13 cellular contexts compared by ENCODE assay signal in genomic region chr3:22245122-22245521, GRCh38.
DNase-seq lines count a peak whose midpoint lies in the region; ATAC-seq and TF ChIP-seq lines count a peak whose summit lies in the region.
"Had no signal": no experiment of that assay in that cellular context is flagged by ENCODE, and none has a peak within 500 bp of the region (broad histone marks: within the 10 kb centered on the region; RNA-seq: fewer than 3 reads in every experiment).

No MANE protein-coding gene starts in this region.

- POLR2A ChIA-PET in Caco-2 (lab: Charles Lee), result no interaction called here

- H3K4me3 ChIP-seq in astrocyte of the spinal cord (ENCODE audit: low read depth, low read length), result no peak overlapping the region
- no peak overlapping the region for H3K4me3 ChIP-seq in Caco-2 (ENCODE audit: low read depth, low read length)
- H3K4me3 ChIP-seq: skin epidermis had no signal

- no peaks in the 10 kb centered on the region for H3K4me1 Mint-ChIP-seq in Caco-2 (ENCODE audit: low read depth, unreplicated experiment)
- no peaks in the 10 kb centered on the region for H3K4me1 Mint-ChIP-seq in stimulated activated naive B cell treated with anti-CD40 and anti-IgM and Interleukin-4, amounts not matched to agents 10 μg/mL and 1 μg/mL and 100 μg/mL, for 72 hours

- BruUV-seq in Caco-2 (replicated peaks; lab: Mats Ljungman, UMichigan), result no TSS peak

- H3K27ac Mint-ChIP-seq in Caco-2 (ENCODE audit: unreplicated experiment), result no peak overlapping the region
- H3K27ac Mint-ChIP-seq in stimulated activated naive B cell treated with anti-CD40 and anti-IgM and Interleukin-4, amounts not matched to agents 10 μg/mL and 1 μg/mL and 100 μg/mL, for 72 hours, result no peak overlapping the region
- H3K27ac Mint-ChIP-seq: activated T-helper 2 cell treated with anti-CD3 and anti-CD28 coated beads, Interferon-gamma antibody, Interleukin-2, Interleukin-4, amounts not matched to agents 10 μg/mL and 5 μg/mL and 100 μg/mL, durations not matched to agents 14 hours and 24 hours and 36 hours; dendritic cell treated with granulocyte-macrophage colony-stimulating factor and Interleukin-4, amounts not matched to agents 40 ng/mL and 50 ng/mL, for 4 days had no signal

- no peaks in the 10 kb centered on the region for H3K9me3 ChIP-seq in Caco-2

- H3K27me3 Mint-ChIP-seq in Caco-2 (ENCODE audit: insufficient read depth, unreplicated experiment), result no peaks in the 10 kb centered on the region
- no peaks in the 10 kb centered on the region for H3K27me3 Mint-ChIP-seq in stimulated activated naive B cell treated with anti-CD40 and anti-IgM and Interleukin-4, amounts not matched to agents 10 μg/mL and 1 μg/mL and 100 μg/mL, for 72 hours
- H3K27me3 Mint-ChIP-seq: dendritic cell treated with granulocyte-macrophage colony-stimulating factor and Interleukin-4, amounts not matched to agents 40 ng/mL and 50 ng/mL, for 4 days had no signal

- in situ Hi-C loops in astrocyte of the spinal cord (cut with HindIII; ENCODE audit: low sequenced_read_pairs), result no loop called here

- no peaks in the 10 kb centered on the region for H3K4me1 ChIP-seq in Caco-2

- no peak for TF ChIP-seq POLR2A in erythroblast (IDR thresholded peaks at IDR 0.05; ENCODE audit: low read length)

- H3K27me3 ChIP-seq in Caco-2 (replicated peaks; ENCODE audit: control insufficient read depth, insufficient read depth, low read length), result no peaks in the 10 kb centered on the region

- H3K4me3 Mint-ChIP-seq in Caco-2 (ENCODE audit: unreplicated experiment), result no peak overlapping the region
- H3K4me3 Mint-ChIP-seq in stimulated activated naive B cell treated with anti-CD40 and anti-IgM and Interleukin-4, amounts not matched to agents 10 μg/mL and 1 μg/mL and 100 μg/mL, for 72 hours, result no peak overlapping the region
- H3K4me3 Mint-ChIP-seq: dendritic cell treated with granulocyte-macrophage colony-stimulating factor and Interleukin-4, amounts not matched to agents 40 ng/mL and 50 ng/mL, for 4 days had no signal

- peak in 1 of 2 donors; percentile 79 for ATAC-seq in left cardiac atrium
- no peak for ATAC-seq in stimulated activated naive B cell treated with anti-CD40 and anti-IgM and Interleukin-4, amounts not matched to agents 10 μg/mL and 1 μg/mL and 100 μg/mL, for 72 hours (replicated peaks)

- H3K36me3 ChIP-seq in Caco-2 (ENCODE audit: control insufficient read depth, insufficient read depth, low read length), result no peaks in the 10 kb centered on the region

- intact Hi-C loops in left cardiac atrium (cut with DNase I), result no loop called here
- intact Hi-C loops in Caco-2 (cut with micrococcal nuclease; ENCODE audit: unreplicated experiment), result no loop called here

- H3K36me3 Mint-ChIP-seq in Caco-2 (ENCODE audit: insufficient read depth, unreplicated experiment), result no peaks in the 10 kb centered on the region
- no peaks in the 10 kb centered on the region for H3K36me3 Mint-ChIP-seq in stimulated activated naive B cell treated with anti-CD40 and anti-IgM and Interleukin-4, amounts not matched to agents 10 μg/mL and 1 μg/mL and 100 μg/mL, for 72 hours

- TF ChIP-seq CTCF in astrocyte of the spinal cord (IDR thresholded peaks at IDR 0.05; ENCODE audit: low read depth, low read length) (no peak), Caco-2 (IDR thresholded peaks at IDR 0.05; ENCODE audit: insufficient read depth in 1 of 2, low read depth in 1 of 2, low read length in 1 of 2, severe bottlenecking in 1 of 2, unreplicated experiment in 1 of 2) (no peak)

- DNase-seq in HS-5 (ENCODE audit: low read depth) (peak; percentile 94), astrocyte of the spinal cord (ENCODE audit: low read depth, low spot score) (peak; percentile 90), left cardiac atrium (peak; percentile 19), smooth muscle cell of the brain vasculature (ENCODE audit: low read depth, low spot score) (peak; percentile 63), erythroblast (lab: John Stamatoyannopoulos, UW) (no peak), DMS53 treated with DMSO at 0.1 percent for 48 hours (lab: John Stamatoyannopoulos, UW; ENCODE audit: unreplicated experiment) (no peak), Caco-2 (no peak)
- DNase-seq in stimulated activated naive B cell treated with anti-CD40 and anti-IgM and Interleukin-4, amounts not matched to agents 10 μg/mL and 1 μg/mL and 100 μg/mL, for 72 hours, result no peak
- DNase-seq: activated CD4-positive, alpha-beta T cell treated with anti-CD3 and anti-CD28 coated beads, Interleukin-2, amount 50 U/mL, for 1 hour; MV-4-11 had no signal

- CTCF ChIA-PET in Caco-2 (lab: Charles Lee), result no interaction called here

- H3K9me3 Mint-ChIP-seq in Caco-2 (ENCODE audit: unreplicated experiment), result no peaks in the 10 kb centered on the region
- H3K9me3 Mint-ChIP-seq in stimulated activated naive B cell treated with anti-CD40 and anti-IgM and Interleukin-4, amounts not matched to agents 10 μg/mL and 1 μg/mL and 100 μg/mL, for 72 hours, result no peaks in the 10 kb centered on the region
- H3K9me3 Mint-ChIP-seq: activated T-helper 2 cell treated with anti-CD3 and anti-CD28 coated beads, Interferon-gamma antibody, Interleukin-2, Interleukin-4, amounts not matched to agents 10 μg/mL and 5 μg/mL and 100 μg/mL, durations not matched to agents 14 hours and 24 hours and 36 hours; dendritic cell treated with granulocyte-macrophage colony-stimulating factor and Interleukin-4, amounts not matched to agents 40 ng/mL and 50 ng/mL, for 4 days had no signal

Comparison
In these comparisons a context has a peak if more than half of its experiments do, and no peak if none do; other contexts are left out.
1. DNase-seq: peak in HS-5 (single experiment), astrocyte of the spinal cord (single experiment), left cardiac atrium (single experiment) and smooth muscle cell of the brain vasculature (single experiment); none in erythroblast (0 of 2), DMS53 treated with DMSO at 0.1 percent for 48 hours (single experiment), Caco-2 (0 of 2) and stimulated activated naive B cell treated with anti-CD40 and anti-IgM and Interleukin-4, amounts not matched to agents 10 μg/mL and 1 μg/mL and 100 μg/mL, for 72 hours (single experiment).